In genomic region chr7:45203947-45204445, GRCh38 we compare ENCODE assay signal across 8 cellular contexts. TPM values are rescaled to one million over a fixed set of nuclear protein-coding genes. Genes with fewer than 3 reads are reported as not detected.
DNase-seq lines count a peak whose midpoint lies in the region; ATAC-seq and TF ChIP-seq lines count a peak whose summit lies in the region.

No MANE protein-coding gene starts in this region.

- intact Hi-C loops in body of pancreas (cut with DNase I), result no loop called here

- H3K27me3 Mint-ChIP-seq in activated T-cell treated with anti-CD3 and anti-CD28 coated beads, Interleukin-2, amount 50 U/mL, for 24 hours, result peaks cover 13% of the 10 kb centered on the region

- no peaks in the 10 kb centered on the region for H3K36me3 Mint-ChIP-seq in activated T-cell treated with anti-CD3 and anti-CD28 coated beads, Interleukin-2, amount 50 U/mL, for 24 hours (ENCODE audit: low read depth)

- H3K4me1 ChIP-seq in body of pancreas, result no peaks in the 10 kb centered on the region

- 41 to 44% methylated on average over 2 of the region's 2 CpGs for WGBS in body of pancreas, 2 donors

- no peaks in the 10 kb centered on the region for H3K27me3 ChIP-seq in body of pancreas

- H3K36me3 ChIP-seq in body of pancreas (replicated peaks in 1 of 2; ENCODE audit: insufficient read depth in 1 of 2, low read depth in 2 of 2), result no peaks in the 10 kb centered on the region

- TF ChIP-seq POLR2A in body of pancreas (IDR thresholded peaks at IDR 0.05), result no peak

- H3K27ac ChIP-seq in body of pancreas (no peak overlapping the region), skin epidermis (peak overlapping the region in 16 of 21 experiments; percentile 8 to 77 (median 51))

- H3K4me3 Mint-ChIP-seq in activated T-cell treated with anti-CD3 and anti-CD28 coated beads, Interleukin-2, amount 50 U/mL, for 24 hours, result no peak overlapping the region

- H3K27ac Mint-ChIP-seq in activated T-cell treated with anti-CD3 and anti-CD28 coated beads, Interleukin-2, amount 50 U/mL, for 24 hours, result peak overlapping the region; percentile 71

- H3K4me1 Mint-ChIP-seq in activated T-cell treated with anti-CD3 and anti-CD28 coated beads, Interleukin-2, amount 50 U/mL, for 24 hours (ENCODE audit: low read depth), result peaks cover 34% of the 10 kb centered on the region

- ATAC-seq in HG03342 (IDR thresholded peaks at IDR 0.05; ENCODE audit: unreplicated experiment), result peak; percentile 89
- peak; percentile 63 for ATAC-seq in body of pancreas

- H3K4me3 ChIP-seq in body of pancreas, result no peak overlapping the region
- peak overlapping the region in 2 of 7 experiments; percentile 21 to 28 for H3K4me3 ChIP-seq in skin epidermis

- no peaks in the 10 kb centered on the region for H3K9me3 ChIP-seq in body of pancreas

- no peaks in the 10 kb centered on the region for H3K9me3 Mint-ChIP-seq in activated T-cell treated with anti-CD3 and anti-CD28 coated beads, Interleukin-2, amount 50 U/mL, for 24 hours

- no peak for TF ChIP-seq CTCF in body of pancreas (IDR thresholded peaks at IDR 0.05)

- DNase-seq in activated T-cell treated with anti-CD3 and anti-CD28 coated beads, Interleukin-2, amount 50 U/mL, for 24 hours, result peak; percentile 42
- DNase-seq in activated T-cell treated with anti-CD3 and anti-CD28 coated beads, Interleukin-2, amount 50 U/mL, for 48 hours, result no peak
- DNase-seq in body of pancreas (no peak), NCI-H2029 (lab: John Stamatoyannopoulos, UW) (no peak), AML-193 (lab: John Stamatoyannopoulos, UW) (no peak), SK-N-DZ (ENCODE audit: low spot score) (no peak)

RNA-seq across cellular contexts. Expression of gene RAMP3, which starts 46.4 kb away (rescaled TPM):
- total RNA-seq in body of pancreas, result 10 to 100 TPM; 14.0 to 23.1 TPM
- polyA plus RNA-seq in SK-N-DZ (2014; cell fraction: cytosol; rRNA removed), result not detected in 2 replicates
- polyA plus RNA-seq in SK-N-DZ (2014; cell fraction: nucleus; rRNA removed), result not detected in 2 replicates

Comparison
In these comparisons a context has a peak if more than half of its experiments do, and no peak if none do; other contexts are left out.
1. H3K27ac ChIP-seq: peak in skin epidermis (16 of 21); none in body of pancreas (0 of 4).